Comparison of ENCODE assay signal across 17 cellular contexts in the genomic region with DNA sequence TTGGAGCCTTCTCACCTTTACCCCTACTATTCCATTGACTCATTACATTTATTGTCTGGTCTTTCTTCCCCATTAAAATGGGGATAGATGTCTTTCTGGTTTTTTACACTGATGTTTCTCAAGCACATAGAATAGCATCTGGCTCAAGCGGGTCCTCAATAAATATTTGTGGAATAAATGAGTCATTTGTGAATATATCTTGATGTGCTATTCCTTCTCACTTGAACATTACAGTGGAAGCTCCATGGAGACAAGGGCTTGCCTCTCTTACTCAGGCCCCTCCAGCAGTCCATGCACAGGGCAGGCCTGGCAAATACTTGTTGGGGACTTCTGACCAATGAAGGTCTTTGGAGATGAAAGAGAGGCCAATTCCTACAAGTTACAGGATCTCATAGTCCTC.
A peak's percentile ranks its signal among the peaks of the same experiment; 100 is the strongest.
DNase-seq lines count a peak whose midpoint lies in the region; ATAC-seq and TF ChIP-seq lines count a peak whose summit lies in the region.
"Had no signal": no experiment of that assay in that cellular context is flagged by ENCODE, and none has a peak within 500 bp of the region (broad histone marks: within the 10 kb centered on the region; RNA-seq: fewer than 3 reads in every experiment).

No MANE protein-coding gene starts in this region.

- no peak for TF ChIP-seq CTCF in AG10803 (conservative IDR thresholded peaks at IDR 0.05; ENCODE audit: low read length)
- no peak for TF ChIP-seq CTCF in fibroblast of lung (conservative IDR thresholded peaks at IDR 0.05 in 1 of 2, IDR thresholded peaks at IDR 0.05 in 1 of 2; ENCODE audit: low read depth in 1 of 2, low read length in 2 of 2)
- no peak for TF ChIP-seq CTCF in ascending aorta (IDR thresholded peaks at IDR 0.05)
- TF ChIP-seq CTCF in left ventricle myocardium inferior (IDR thresholded peaks at IDR 0.05; ENCODE audit: borderline replicate concordance), result no peak

- H3K4me3 ChIP-seq in AG10803 (ENCODE audit: low read length) (no peak overlapping the region), fibroblast of lung (replicated peaks in 1 of 4; ENCODE audit: control extremely low read depth in 1 of 4, insufficient read depth in 1 of 4, low read depth in 3 of 4, low read length in 4 of 4) (no peak overlapping the region), trophoblast cell (ENCODE audit: low read depth, low read length) (no peak overlapping the region), ascending aorta (no peak overlapping the region), left ventricle myocardium inferior (no peak overlapping the region)
- H3K4me3 ChIP-seq: A549 had no signal

- H3K36me3 ChIP-seq in fibroblast of lung (ENCODE audit: control insufficient read depth, insufficient read depth, low read length) (no peaks in the 10 kb centered on the region), trophoblast cell (ENCODE audit: control insufficient read depth in 1 of 2, insufficient read depth in 2 of 2, low read length in 2 of 2) (no peaks in the 10 kb centered on the region), ascending aorta (no peaks in the 10 kb centered on the region), left ventricle myocardium inferior (no peaks in the 10 kb centered on the region)

- H2BK5ac ChIP-seq in trophoblast cell (ENCODE audit: low read depth, low read length, poor library complexity), result peak overlapping the region; percentile 52

- no CpG with 5 or more reads among the region's 1 CpG for WGBS in trophoblast cell (ENCODE audit: extremely low coverage, insufficient coverage, insufficient read length)

- no peak overlapping the region for H4K8ac ChIP-seq in trophoblast cell (ENCODE audit: low read depth, low read length)

- H3K79me2 ChIP-seq in fibroblast of lung (ENCODE audit: control insufficient read depth, insufficient read depth, low read length), result no peaks in the 10 kb centered on the region
- no peaks in the 10 kb centered on the region for H3K79me2 ChIP-seq in trophoblast cell (ENCODE audit: control insufficient read depth, insufficient read depth, low read length, poor library complexity)

- H3K4ac ChIP-seq in trophoblast cell (ENCODE audit: low read depth, low read length), result no peak overlapping the region

- H4K20me1 ChIP-seq in fibroblast of lung (ENCODE audit: control insufficient read depth, extremely low read depth, insufficient read depth, low read length), result no peaks in the 10 kb centered on the region

- H2BK12ac ChIP-seq in trophoblast cell (ENCODE audit: low read length), result peak overlapping the region; percentile 58

- H3K18ac ChIP-seq in trophoblast cell (ENCODE audit: low read length), result no peak overlapping the region

- no peak overlapping the region for H3K23ac ChIP-seq in trophoblast cell (ENCODE audit: low read length)

- no peak overlapping the region for H2AK5ac ChIP-seq in trophoblast cell (ENCODE audit: low read length)

- peak overlapping the region; percentile 69 for H4K91ac ChIP-seq in trophoblast cell (ENCODE audit: low read depth, low read length)

- no peak overlapping the region for H3K4me2 ChIP-seq in fibroblast of lung (ENCODE audit: extremely low read depth, insufficient read depth, low read length)
- H3K4me2 ChIP-seq in trophoblast cell (ENCODE audit: low read length), result no peak overlapping the region
- H3K4me2 ChIP-seq: A549 had no signal

- no peak overlapping the region for H3K14ac ChIP-seq in trophoblast cell (ENCODE audit: low read length)

- H3K27me3 ChIP-seq in fibroblast of lung (ENCODE audit: control insufficient read depth, insufficient read depth, low read length) (no peaks in the 10 kb centered on the region), trophoblast cell (ENCODE audit: insufficient read depth, low read length) (no peaks in the 10 kb centered on the region), ascending aorta (no peaks in the 10 kb centered on the region), left ventricle myocardium inferior (ENCODE audit: low read depth) (peaks cover 29% of the 10 kb centered on the region)

- intact Hi-C loops in ascending aorta (cut with DNase I), result no loop called here
- intact Hi-C loops in left ventricle myocardium inferior (cut with micrococcal nuclease), result no loop called here

- peaks cover 10% of the 10 kb centered on the region for H3K79me1 ChIP-seq in trophoblast cell (ENCODE audit: low read length)

- H3K9ac ChIP-seq in fibroblast of lung (ENCODE audit: insufficient read depth, low read length) (no peak overlapping the region), trophoblast cell (ENCODE audit: low read length) (no peak overlapping the region)

- peak overlapping the region; percentile 78 for H2BK120ac ChIP-seq in trophoblast cell (ENCODE audit: insufficient read depth, low read length, poor library complexity)

- H2AFZ ChIP-seq in fibroblast of lung (ENCODE audit: low read length), result no peak overlapping the region
- H2AFZ ChIP-seq in trophoblast cell (ENCODE audit: insufficient read depth, low read length, poor library complexity), result no peak overlapping the region

- ATAC-seq in GM21526 (IDR thresholded peaks at IDR 0.05; ENCODE audit: low FRiP score, unreplicated experiment), result no peak
- ATAC-seq: A549, Right ventricle myocardium inferior had no signal

- DNase-seq in AG10803 (ENCODE audit: low read depth) (peak; percentile 64), GM04503 (ENCODE audit: low read depth) (peak; percentile 18), fibroblast of lung (ENCODE audit: low read depth in 2 of 2) (peak; percentile 9 to 62), trophoblast cell (no peak), ascending aorta (ENCODE audit: low spot score in 2 of 2) (no peak), left ventricle myocardium inferior (no peak), NCI-H524 (lab: John Stamatoyannopoulos, UW) (no peak)
- DNase-seq: AML-193; H9; NCI-H1092 treated with DMSO at 0.1 percent for 48 hours; NCI-H2081 treated with DMSO at 0.1 percent for 48 hours; NCI-H748 treated with DMSO at 0.1 percent for 48 hours; NK-92 treated with Interleukin-12 subunit alpha and Interleukin-12 subunit beta, amount 100 ng/mL, for 24 hours; SW 1271 had no signal

- H3K27ac ChIP-seq in fibroblast of lung (ENCODE audit: insufficient read depth, low read length) (no peak overlapping the region), trophoblast cell (ENCODE audit: low read depth, low read length) (peak overlapping the region; percentile 75), ascending aorta (no peak overlapping the region), left ventricle myocardium inferior (replicated peaks) (no peak overlapping the region)
- H3K27ac ChIP-seq: A549 had no signal

- no peaks in the 10 kb centered on the region for H3K9me3 ChIP-seq in fibroblast of lung (ENCODE audit: control insufficient read depth, insufficient read depth, low read depth, low read length)
- H3K9me3 ChIP-seq in trophoblast cell (ENCODE audit: insufficient read depth, low read depth, low read length), result no peaks in the 10 kb centered on the region
- no peaks in the 10 kb centered on the region for H3K9me3 ChIP-seq in ascending aorta
- peaks cover 18% of the 10 kb centered on the region for H3K9me3 ChIP-seq in left ventricle myocardium inferior (replicated peaks)
- H3K9me3 ChIP-seq: A549 had no signal

- H4K12ac ChIP-seq in trophoblast cell (ENCODE audit: low read depth, low read length), result no peak overlapping the region

- H3K4me1 ChIP-seq in fibroblast of lung (ENCODE audit: control insufficient read depth, extremely low read depth, insufficient read depth, low read length) (no peaks in the 10 kb centered on the region), trophoblast cell (ENCODE audit: control insufficient read depth in 1 of 2, insufficient read depth in 2 of 2, low read length in 2 of 2) (peaks cover 4 to 10% of the 10 kb centered on the region in 2 experiments), ascending aorta (no peaks in the 10 kb centered on the region), left ventricle myocardium inferior (no peaks in the 10 kb centered on the region)
- H3K4me1 ChIP-seq: A549 had no signal

Comparison
In these comparisons a context has a peak if more than half of its experiments do, and no peak if none do; other contexts are left out.
1. DNase-seq: peak in AG10803 (single experiment), GM04503 (single experiment) and fibroblast of lung (2 of 2); none in trophoblast cell (0 of 2), ascending aorta (0 of 2), left ventricle myocardium inferior (single experiment) and NCI-H524 (0 of 2).